17 cellular contexts compared by ENCODE assay signal in the genomic region with DNA sequence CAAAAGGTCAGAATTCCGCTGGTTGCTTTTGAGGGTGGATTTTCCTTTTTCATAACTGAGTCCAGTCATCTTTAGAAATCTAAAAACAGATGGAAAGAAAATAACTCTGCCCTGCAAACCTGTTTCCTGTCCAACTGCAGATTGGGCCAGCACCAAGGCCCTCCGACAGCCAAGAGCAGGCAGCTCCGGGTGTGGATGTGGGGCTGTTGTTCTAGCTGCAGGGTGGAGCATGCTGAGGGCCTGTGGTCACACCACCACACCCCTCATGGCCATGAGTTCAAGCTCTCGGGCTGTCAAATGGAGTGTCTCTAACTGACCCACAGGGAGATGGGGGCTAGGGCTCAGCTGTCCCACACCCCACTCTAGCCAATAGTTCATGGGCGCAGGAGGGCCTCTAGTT.
A peak's percentile ranks its signal among the peaks of the same experiment; 100 is the strongest.
DNase-seq lines count a peak whose midpoint lies in the region; ATAC-seq and TF ChIP-seq lines count a peak whose summit lies in the region.
"Had no signal": no experiment of that assay in that cellular context is flagged by ENCODE, and none has a peak within 500 bp of the region (broad histone marks: within the 10 kb centered on the region; RNA-seq: fewer than 3 reads in every experiment).

No MANE protein-coding gene starts in this region.

- TF ChIP-seq CTCF in 22Rv1 (IDR thresholded peaks at IDR 0.05) (no peak), body of pancreas (IDR thresholded peaks at IDR 0.05) (no peak), heart right ventricle (IDR thresholded peaks at IDR 0.05) (no peak), osteocyte (IDR thresholded peaks at IDR 0.05) (no peak)

- no peak for TF ChIP-seq POLR2A in body of pancreas (IDR thresholded peaks at IDR 0.05)

- H3K9me3 Mint-ChIP-seq in osteocyte (ENCODE audit: unreplicated experiment) = no peaks in the 10 kb centered on the region
- H3K9me3 Mint-ChIP-seq: activated T-helper 17 cell treated with anti-CD3 and anti-CD28 coated beads, Interleukin-2, amount 50 U/mL, for 72 hours had no signal

- peaks cover 27% of the 10 kb centered on the region for H3K4me1 Mint-ChIP-seq in osteocyte (ENCODE audit: unreplicated experiment)
- H3K4me1 Mint-ChIP-seq: activated T-helper 17 cell treated with anti-CD3 and anti-CD28 coated beads, Interleukin-2, amount 50 U/mL, for 72 hours had no signal

- H3K27ac Mint-ChIP-seq in osteocyte (ENCODE audit: unreplicated experiment) = peak overlapping the region; percentile 60
- H3K27ac Mint-ChIP-seq: activated T-helper 17 cell treated with anti-CD3 and anti-CD28 coated beads, Interleukin-2, amount 50 U/mL, for 72 hours had no signal

- WGBS in body of pancreas, 2 donors = 68 to 71% methylated on average over 4 to 5 of the region's 5 CpGs
- whole genome bisulfite sequencing in heart right ventricle, 2 donors = 49 to 55% methylated on average over 5 of the region's 5 CpGs

- peak overlapping the region; percentile 72 for H3K27ac ChIP-seq in 22Rv1
- no peak overlapping the region for H3K27ac ChIP-seq in body of pancreas
- H3K27ac ChIP-seq in heart right ventricle = peak overlapping the region; percentile 32 to 79 (median 58)
- H3K27ac ChIP-seq: HL-60 had no signal

- H3K4me3 ChIP-seq in body of pancreas = no peak overlapping the region
- no peak overlapping the region for H3K4me3 ChIP-seq in heart right ventricle
- H3K4me3 ChIP-seq: skin epidermis had no signal

- intact Hi-C loops in body of pancreas (cut with DNase I) (no loop called here), heart right ventricle (cut with DNase I) (loop anchor here in 3 of 10 donors (5.0 kb wide), 1 partner anchor 45 kb away; no protein-coding TSS in a partner anchor)

- H3K36me3 Mint-ChIP-seq in osteocyte (ENCODE audit: unreplicated experiment) = no peaks in the 10 kb centered on the region

- H3K36me3 ChIP-seq in body of pancreas (replicated peaks in 1 of 2; ENCODE audit: insufficient read depth in 1 of 2, low read depth in 2 of 2) (no peaks in the 10 kb centered on the region), heart right ventricle (no peaks in the 10 kb centered on the region)

- H3K4me1 ChIP-seq in body of pancreas (peaks cover under 1% of the 10 kb centered on the region), heart right ventricle (peaks cover 6 to 39% (median 13%) of the 10 kb centered on the region in 9 donors)

- peak in 2 of 4 donors; percentile 24 to 40 for DNase-seq in body of pancreas
- DNase-seq in heart right ventricle = peak; percentile 63 to 71
- no peak for DNase-seq in osteocyte (ENCODE audit: extremely low spot score, unreplicated experiment)
- no peak for DNase-seq in NK-92 (lab: John Stamatoyannopoulos, UW; ENCODE audit: unreplicated experiment)
- DNase-seq in activated effector memory CD4-positive, alpha-beta T cell treated with anti-CD3 and anti-CD28 coated beads, Interleukin-2, amount 50 U/mL, for 16 hours = no peak
- DNase-seq in DMS 273 (lab: John Stamatoyannopoulos, UW; ENCODE audit: unreplicated experiment) = no peak
- no peak for DNase-seq in activated CD4-positive, alpha-beta T cell treated with anti-CD3 and anti-CD28 coated beads, Interleukin-2, amount 50 U/mL, for 48 hours
- DNase-seq: cortex of kidney, DND-41, midbrain, NCI-H1048, NCI-H526, SHP77 treated with DMSO at 0.1 percent for 48 hours had no signal

- H3K27me3 ChIP-seq in body of pancreas (no peaks in the 10 kb centered on the region), heart right ventricle (no peaks in the 10 kb centered on the region)

- H3K27me3 Mint-ChIP-seq in osteocyte (ENCODE audit: unreplicated experiment) = no peaks in the 10 kb centered on the region

- H3K4me3 Mint-ChIP-seq in osteocyte (ENCODE audit: unreplicated experiment) = no peak overlapping the region
- H3K4me3 Mint-ChIP-seq: activated T-helper 17 cell treated with anti-CD3 and anti-CD28 coated beads, Interleukin-2, amount 50 U/mL, for 72 hours had no signal

- ATAC-seq in body of pancreas (peak; percentile 33), heart right ventricle (peak; percentile 67 to 94 (median 92))
- ATAC-seq: activated T-helper 17 cell treated with anti-CD3 and anti-CD28 coated beads, Interleukin-2, amount 50 U/mL, for 72 hours had no signal

- H3K9me3 ChIP-seq in body of pancreas = no peaks in the 10 kb centered on the region
- H3K9me3 ChIP-seq in heart right ventricle = no peaks in the 10 kb centered on the region

Comparison
In these comparisons a context has a peak if more than half of its experiments do, and no peak if none do; other contexts are left out.
1. H3K27ac ChIP-seq: peak in 22Rv1 (single experiment) and heart right ventricle (10 of 10); none in body of pancreas (0 of 4).
2. DNase-seq: peak in heart right ventricle (2 of 2); none in osteocyte (single experiment), NK-92 (single experiment), activated effector memory CD4-positive, alpha-beta T cell treated with anti-CD3 and anti-CD28 coated beads, Interleukin-2, amount 50 U/mL, for 16 hours (single experiment), DMS 273 (single experiment) and activated CD4-positive, alpha-beta T cell treated with anti-CD3 and anti-CD28 coated beads, Interleukin-2, amount 50 U/mL, for 48 hours (0 of 2).